8 cellular contexts compared by ENCODE assay signal in genomic region chr17:7191571-7192270, GRCh38. TPM values are rescaled to one million over a fixed set of nuclear protein-coding genes. Genes with fewer than 3 reads are reported as not detected.
DNase-seq lines count a peak whose midpoint lies in the region; ATAC-seq and FAIRE-seq lines count a peak whose summit lies in the region.

No MANE protein-coding gene starts in this region.

- no peaks in the 10 kb centered on the region for H3K36me3 Mint-ChIP-seq in immature natural killer cell

- H3K4me1 Mint-ChIP-seq in immature natural killer cell = no peaks in the 10 kb centered on the region

- no peak for FAIRE-seq in HTR-8/SVneo (lab: Jason Lieb, UNC)

- DNase-seq in DMS114 treated with DMSO at 0.1 percent for 48 hours (lab: John Stamatoyannopoulos, UW; ENCODE audit: unreplicated experiment) (peak; percentile 27), HTR-8/SVneo (ENCODE audit: insufficient read length, low spot score) (peak; percentile 81), adipocyte (ENCODE audit: low read depth) (peak; percentile 46), medulla oblongata (ENCODE audit: extremely low spot score) (peak; percentile 37), immature natural killer cell (no peak)

- no peaks in the 10 kb centered on the region for H3K4me1 ChIP-seq in adipocyte (ENCODE audit: control insufficient read depth, insufficient read depth, low read length)

- no peaks in the 10 kb centered on the region for H3K27me3 ChIP-seq in adipocyte (replicated peaks; ENCODE audit: control insufficient read depth, insufficient read depth, low read length)

- H3K9me3 Mint-ChIP-seq in immature natural killer cell = no peaks in the 10 kb centered on the region

- H3K27me3 Mint-ChIP-seq in immature natural killer cell (ENCODE audit: low read depth in 3 of 3) = peaks cover 0 to 6% (median 0%) of the 10 kb centered on the region in 3 donors

- ATAC-seq in HG03378 (IDR thresholded peaks at IDR 0.05; ENCODE audit: unreplicated experiment) = no peak
- no peak for ATAC-seq in HG03342 (IDR thresholded peaks at IDR 0.05; ENCODE audit: unreplicated experiment)
- ATAC-seq in GM21723 (IDR thresholded peaks at IDR 0.05; ENCODE audit: unreplicated experiment) = no peak

- peaks cover 33% of the 10 kb centered on the region for H3K36me3 ChIP-seq in adipocyte (ENCODE audit: control insufficient read depth, insufficient read depth, low read length, severe bottlenecking)

- H3K27ac Mint-ChIP-seq in immature natural killer cell = peak overlapping the region in 1 of 6 donors; percentile 8

- no peak overlapping the region for H3K4me3 ChIP-seq in adipocyte (ENCODE audit: low read length)

- no peak overlapping the region for H3K9ac ChIP-seq in adipocyte (ENCODE audit: low read length)

- no peaks in the 10 kb centered on the region for H3K9me3 ChIP-seq in adipocyte (ENCODE audit: control insufficient read depth, low read length)

- H3K4me3 Mint-ChIP-seq in immature natural killer cell = no peak overlapping the region

RNA-seq across cellular contexts. Expression of gene ASGR1, which starts 12.6 kb away (rescaled TPM):
- polyA plus RNA-seq in immature natural killer cell = under 1 TPM; 0.55 to 0.84 (median 0.81) TPM

RNA-seq across cellular contexts. Expression of gene DLG4, which starts 27.9 kb away (rescaled TPM):
- under 1 TPM in 1 of 3 donors, not detected in 2; 0.36 TPM for polyA plus RNA-seq in immature natural killer cell

RNA-seq across cellular contexts. Expression of gene ACADVL, which starts 28.0 kb away (rescaled TPM):
- polyA plus RNA-seq in immature natural killer cell = 100 to 1,000 TPM; 138 to 180 (median 141) TPM

RNA-seq across cellular contexts. Expression of gene DVL2, which starts 42.6 kb away (rescaled TPM):
- polyA plus RNA-seq in immature natural killer cell = 10 to 100 TPM; 19.4 to 28.5 (median 25.2) TPM

RNA-seq across cellular contexts. Expression of gene PHF23, which starts 47.5 kb away (rescaled TPM):
- 10 to 100 TPM; 11.9 to 41.4 (median 17.7) TPM for polyA plus RNA-seq in immature natural killer cell

Comparison
In these comparisons a context has a peak if more than half of its experiments do, and no peak if none do; other contexts are left out.
1. DNase-seq: peak in DMS114 treated with DMSO at 0.1 percent for 48 hours (single experiment), HTR-8/SVneo (single experiment), adipocyte (single experiment) and medulla oblongata (single experiment); none in immature natural killer cell (0 of 3).